ENCODE assay signal across 11 cellular contexts in genomic region chr13:34748078-34748477, GRCh38.
DNase-seq lines count a peak whose midpoint lies in the region; ATAC-seq, FAIRE-seq and TF ChIP-seq lines count a peak whose summit lies in the region.
"Had no signal": no experiment of that assay in that cellular context is flagged by ENCODE, and none has a peak within 500 bp of the region (broad histone marks: within the 10 kb centered on the region; RNA-seq: fewer than 3 reads in every experiment).

No MANE protein-coding gene starts in this region.

- H3K27ac ChIP-seq in body of pancreas (peak overlapping the region; percentile 30 to 77 (median 61)), HepG2 (ENCODE audit: extremely low read length, insufficient read depth, low read length) (no peak overlapping the region)
- H3K27ac ChIP-seq: neutrophil had no signal

- CTCF ChIA-PET in HepG2 (lab: Yijun Ruan, JAX; ENCODE audit: low intra/inter-chr PET ratio, low total read pairs): no interaction called here

- H3K9me3 ChIP-seq in body of pancreas (no peaks in the 10 kb centered on the region), HepG2 (ENCODE audit: low read length) (no peaks in the 10 kb centered on the region)
- H3K9me3 ChIP-seq: neutrophil had no signal

- BruUV-seq in HepG2 (replicated peaks; lab: Mats Ljungman, UMichigan): no TSS peak

- H3K4me1 Mint-ChIP-seq in stimulated activated effector memory CD8-positive, alpha-beta T cell treated with anti-CD3 and anti-CD28 coated beads, Interleukin-12 subunit alpha, Interleukin-12 subunit beta, amount 100 ng/mL, for 72 hours: no peaks in the 10 kb centered on the region
- H3K4me1 Mint-ChIP-seq in CD14-positive monocyte: no peaks in the 10 kb centered on the region
- H3K4me1 Mint-ChIP-seq: stimulated activated memory B cell treated with anti-CD40 and anti-IgM and Interleukin-4, amounts not matched to agents 10 μg/mL and 1 μg/mL and 100 μg/mL, for 72 hours had no signal

- H3K79me2 ChIP-seq in HepG2 (ENCODE audit: insufficient read depth, low read length): no peaks in the 10 kb centered on the region

- H3K9ac ChIP-seq in HepG2 (ENCODE audit: insufficient read depth, low read depth, low read length): no peak overlapping the region

- TF ChIP-seq CTCF in body of pancreas (IDR thresholded peaks at IDR 0.05): no peak
- TF ChIP-seq CTCF in HepG2 (CRISPR knock-in tag; IDR thresholded peaks at IDR 0.05): no peak
- TF ChIP-seq CTCF in CD14-positive monocyte (IDR thresholded peaks at IDR 0.05): no peak

- no peak overlapping the region for H3K4me3 Mint-ChIP-seq in stimulated activated effector memory CD8-positive, alpha-beta T cell treated with anti-CD3 and anti-CD28 coated beads, Interleukin-12 subunit alpha, Interleukin-12 subunit beta, amount 100 ng/mL, for 72 hours
- no peak overlapping the region for H3K4me3 Mint-ChIP-seq in CD14-positive monocyte
- H3K4me3 Mint-ChIP-seq: stimulated activated memory B cell treated with anti-CD40 and anti-IgM and Interleukin-4, amounts not matched to agents 10 μg/mL and 1 μg/mL and 100 μg/mL, for 72 hours had no signal

- H3K36me3 ChIP-seq in body of pancreas (replicated peaks in 1 of 2; ENCODE audit: insufficient read depth in 1 of 2, low read depth in 2 of 2): no peaks in the 10 kb centered on the region
- H3K36me3 ChIP-seq in HepG2 (replicated peaks in 1 of 2; ENCODE audit: control insufficient read depth in 1 of 2, insufficient read depth in 2 of 2, low read length in 2 of 2): no peaks in the 10 kb centered on the region
- H3K36me3 ChIP-seq: neutrophil had no signal

- TF ChIP-seq EP300 in HepG2 (IDR thresholded peaks at IDR 0.05; ENCODE audit: low read depth in 2 of 2, low read length in 2 of 2) (no peak), HepG2 (CRISPR knock-in tag; IDR thresholded peaks at IDR 0.05; ENCODE audit: borderline replicate concordance) (no peak)

- intact Hi-C loops in body of pancreas (cut with DNase I) (no loop called here), HepG2 (cut with micrococcal nuclease; ENCODE audit: unreplicated experiment) (no loop called here), CD14-positive monocyte (cut with micrococcal nuclease) (no loop called here)

- H3K36me3 Mint-ChIP-seq in stimulated activated effector memory CD8-positive, alpha-beta T cell treated with anti-CD3 and anti-CD28 coated beads, Interleukin-12 subunit alpha, Interleukin-12 subunit beta, amount 100 ng/mL, for 72 hours: no peaks in the 10 kb centered on the region
- no peaks in the 10 kb centered on the region for H3K36me3 Mint-ChIP-seq in CD14-positive monocyte
- H3K36me3 Mint-ChIP-seq: stimulated activated memory B cell treated with anti-CD40 and anti-IgM and Interleukin-4, amounts not matched to agents 10 μg/mL and 1 μg/mL and 100 μg/mL, for 72 hours had no signal

- H3K27me3 Mint-ChIP-seq in CD14-positive monocyte (ENCODE audit: low read depth in 3 of 3): peaks cover 0 to 2% (median 2%) of the 10 kb centered on the region in 3 donors

- TF ChIP-seq POLR2A in body of pancreas (IDR thresholded peaks at IDR 0.05) (no peak), HepG2 (IDR thresholded peaks at IDR 0.05; ENCODE audit: insufficient read depth in 1 of 2, low read depth in 2 of 2, low read length in 2 of 2) (no peak)

- no peak overlapping the region for H3K27ac Mint-ChIP-seq in stimulated activated effector memory CD8-positive, alpha-beta T cell treated with anti-CD3 and anti-CD28 coated beads, Interleukin-12 subunit alpha, Interleukin-12 subunit beta, amount 100 ng/mL, for 72 hours
- no peak overlapping the region for H3K27ac Mint-ChIP-seq in CD14-positive monocyte
- H3K27ac Mint-ChIP-seq: stimulated activated memory B cell treated with anti-CD40 and anti-IgM and Interleukin-4, amounts not matched to agents 10 μg/mL and 1 μg/mL and 100 μg/mL, for 72 hours had no signal

- H3K27me3 ChIP-seq in body of pancreas (no peaks in the 10 kb centered on the region), HepG2 (ENCODE audit: control insufficient read depth in 1 of 2, insufficient read depth in 2 of 2, low read length in 2 of 2) (peaks cover 0 to 15% of the 10 kb centered on the region in 2 experiments; a peak in 1 of 5 replicates)
- H3K27me3 ChIP-seq: neutrophil had no signal

- H3K4me1 ChIP-seq in body of pancreas (peaks cover 15% of the 10 kb centered on the region), HepG2 (ENCODE audit: insufficient read depth, low read length) (no peaks in the 10 kb centered on the region)

- POLR2A ChIA-PET in HepG2 (lab: Yijun Ruan, JAX): no interaction called here

- TF ChIP-seq RAD21 in HepG2 (CRISPR knock-in tag; IDR thresholded peaks at IDR 0.05): no peak

- no peak overlapping the region for H2AFZ ChIP-seq in HepG2 (ENCODE audit: low read length)

- WGBS in body of pancreas, 2 donors: 36 to 52% methylated on average over 5 of the region's 5 CpGs
- 3% methylated on average over 5 of the region's 5 CpGs for WGBS in HepG2 (ENCODE audit: low lambda C conversion rate)

- no peak overlapping the region for H3K4me2 ChIP-seq in HepG2 (ENCODE audit: low read depth, low read length)

- ATAC-seq in HG03354 (IDR thresholded peaks at IDR 0.05; ENCODE audit: poor library complexity, severe bottlenecking, unreplicated experiment) (peak; percentile 39), body of pancreas (peak; percentile 89), HepG2 (no peak)
- ATAC-seq in stimulated activated effector memory CD8-positive, alpha-beta T cell treated with anti-CD3 and anti-CD28 coated beads, Interleukin-12 subunit alpha, Interleukin-12 subunit beta, amount 100 ng/mL, for 72 hours: no peak
- ATAC-seq: stimulated activated memory B cell treated with anti-CD40 and anti-IgM and Interleukin-4, amounts not matched to agents 10 μg/mL and 1 μg/mL and 100 μg/mL, for 72 hours had no signal

- in situ Hi-C loops in HepG2 (cut with HindIII; ENCODE audit: extremely low pct_ligation_motif_present, low pct_unique_long_range_greater_than_20kb): no loop called here

- FAIRE-seq in HepG2 (lab: Jason Lieb, UNC): no peak
- FAIRE-seq: colon had no signal

- H3K4me3 ChIP-seq in body of pancreas (no peak overlapping the region), HepG2 (replicated peaks in 1 of 3; ENCODE audit: insufficient read depth in 1 of 3, low read depth in 2 of 3, low read length in 3 of 3) (no peak overlapping the region)

- H4K20me1 ChIP-seq in HepG2 (ENCODE audit: insufficient read depth, low read length): no peaks in the 10 kb centered on the region

- H3K9me3 Mint-ChIP-seq in stimulated activated effector memory CD8-positive, alpha-beta T cell treated with anti-CD3 and anti-CD28 coated beads, Interleukin-12 subunit alpha, Interleukin-12 subunit beta, amount 100 ng/mL, for 72 hours: peaks cover 16% of the 10 kb centered on the region
- peaks cover 0 to 31% (median 19%) of the 10 kb centered on the region in 7 donors for H3K9me3 Mint-ChIP-seq in CD14-positive monocyte

- peak; percentile 51 for DNase-seq in AG08395 (ENCODE audit: low spot score)
- peak; percentile 25 to 71 (median 51) for DNase-seq in body of pancreas
- DNase-seq in HepG2 (ENCODE audit: low spot score): no peak
- no peak for DNase-seq in stimulated activated effector memory CD8-positive, alpha-beta T cell treated with anti-CD3 and anti-CD28 coated beads, Interleukin-12 subunit alpha, Interleukin-12 subunit beta, amount 100 ng/mL, for 72 hours (ENCODE audit: low spot score in 2 of 2)
- no peak for DNase-seq in CD14-positive monocyte (ENCODE audit: low spot score)
- DNase-seq in COLO668 (lab: John Stamatoyannopoulos, UW; ENCODE audit: unreplicated experiment): no peak
- no peak for DNase-seq in activated CD4-positive, alpha-beta T cell treated with anti-CD3 and anti-CD28 coated beads for 1 hour

TF ChIP-seq in HepG2, 621 proteins besides CTCF, POLR2A, EP300 and RAD21:
- TF ChIP-seq ZFY (CRISPR knock-in tag; IDR thresholded peaks at IDR 0.05) (no peak), CREB1 (IDR thresholded peaks at IDR 0.05) (peak; percentile 23; the same call in 1 of the 2 replicates), CREB1 (CRISPR knock-in tag; IDR thresholded peaks at IDR 0.05) (no peak)

Comparison
In these comparisons a context has a peak if more than half of its experiments do, and no peak if none do; other contexts are left out.
1. DNase-seq: peak in AG08395 (single experiment) and body of pancreas (4 of 4); none in HepG2 (single experiment), stimulated activated effector memory CD8-positive, alpha-beta T cell treated with anti-CD3 and anti-CD28 coated beads, Interleukin-12 subunit alpha, Interleukin-12 subunit beta, amount 100 ng/mL, for 72 hours (0 of 2), CD14-positive monocyte (single experiment), COLO668 (single experiment) and activated CD4-positive, alpha-beta T cell treated with anti-CD3 and anti-CD28 coated beads for 1 hour (single experiment).
2. ATAC-seq: peak in HG03354 (single experiment) and body of pancreas (single experiment); none in HepG2 (single experiment) and stimulated activated effector memory CD8-positive, alpha-beta T cell treated with anti-CD3 and anti-CD28 coated beads, Interleukin-12 subunit alpha, Interleukin-12 subunit beta, amount 100 ng/mL, for 72 hours (single experiment).